9 cellular contexts compared by ENCODE assay signal in genomic region chr4:5887361-5888221, GRCh38. TPM values are rescaled to one million over a fixed set of nuclear protein-coding genes. Genes with fewer than 3 reads are reported as not detected.
A peak's percentile ranks its signal among the peaks of the same experiment; 100 is the strongest.
DNase-seq lines count a peak whose midpoint lies in the region; ATAC-seq and TF ChIP-seq lines count a peak whose summit lies in the region.
"Had no signal": no experiment of that assay in that cellular context is flagged by ENCODE, and none has a peak within 500 bp of the region (broad histone marks: within the 10 kb centered on the region; RNA-seq: fewer than 3 reads in every experiment).

No MANE protein-coding gene starts in this region.

- H3K4me3 ChIP-seq in BE2C (ENCODE audit: low read depth, low read length), result peak overlapping the region; percentile 93
- H3K4me3 ChIP-seq in osteoblast (ENCODE audit: insufficient read depth, low read length), result no peak overlapping the region

- no peak overlapping the region for H2AFZ ChIP-seq in osteoblast (ENCODE audit: low read length)

- no peaks in the 10 kb centered on the region for H4K20me1 ChIP-seq in osteoblast (ENCODE audit: insufficient read depth, low read length)

- H3K79me2 ChIP-seq in osteoblast (ENCODE audit: insufficient read depth, low read length), result no peaks in the 10 kb centered on the region

- H3K4me1 ChIP-seq in BE2C, result peaks cover 3% of the 10 kb centered on the region; the same call in 1 of the 2 replicates
- no peaks in the 10 kb centered on the region for H3K4me1 ChIP-seq in osteoblast (ENCODE audit: insufficient read depth, low read length)

- H3K9me3 ChIP-seq in BE2C (no peaks in the 10 kb centered on the region; the same call in 1 of the 2 replicates), osteoblast (ENCODE audit: low read depth, low read length) (no peaks in the 10 kb centered on the region)

- ATAC-seq in GM18909 (IDR thresholded peaks at IDR 0.05; ENCODE audit: poor library complexity, unreplicated experiment), result no peak

- TF ChIP-seq CTCF in BE2C (IDR thresholded peaks at IDR 0.05; ENCODE audit: low read depth, low read length) (no peak), osteoblast (IDR thresholded peaks at IDR 0.05; ENCODE audit: extremely low read depth, low read depth, low read length) (no peak)

- peaks cover 7% of the 10 kb centered on the region for H3K36me3 ChIP-seq in BE2C
- no peaks in the 10 kb centered on the region for H3K36me3 ChIP-seq in osteoblast (ENCODE audit: insufficient read depth, low read length)

- H3K27me3 ChIP-seq in BE2C (peaks cover 12% of the 10 kb centered on the region), osteoblast (ENCODE audit: insufficient read depth, low read length) (peaks cover 46% of the 10 kb centered on the region)

- H3K27ac ChIP-seq in osteoblast (ENCODE audit: low read depth, low read length), result no peak overlapping the region

- no peak overlapping the region for H3K4me2 ChIP-seq in osteoblast (ENCODE audit: insufficient read depth, low read length)

- DNase-seq in BE2C (peak; percentile 75), NCI-H2227 treated with DMSO at 0.1 percent for 48 hours (lab: John Stamatoyannopoulos, UW) (peak; percentile 13), glomerular visceral epithelial cell (ENCODE audit: extremely low spot score) (peak; percentile 5), osteoblast (ENCODE audit: insufficient read length, low spot score, missing footprints) (peak; percentile 79), T-helper 9 cell (no peak), DMS114 treated with DMSO at 0.1 percent for 48 hours (lab: John Stamatoyannopoulos, UW; ENCODE audit: unreplicated experiment) (no peak), middle frontal gyrus (ENCODE audit: extremely low spot score, low spot score) (no peak)

RNA-seq across cellular contexts. Expression of gene CRMP1, which starts 5.3 kb away (rescaled TPM):
- polyA plus RNA-seq in BE2C (2012; ENCODE audit: insufficient read depth, insufficient read length, low read depth), result 252 TPM
- under 0.01 TPM in 2 replicates for total RNA-seq in osteoblast
- total RNA-seq: activated CD8-positive, alpha-beta memory T cell treated with anti-CD3 and anti-CD28 coated beads for 36 hours had no signal

Comparison
In these comparisons a context has a peak if more than half of its experiments do, and no peak if none do; other contexts are left out.
1. DNase-seq: peak in BE2C (single experiment), NCI-H2227 treated with DMSO at 0.1 percent for 48 hours (single experiment), glomerular visceral epithelial cell (single experiment) and osteoblast (single experiment); none in T-helper 9 cell (single experiment), DMS114 treated with DMSO at 0.1 percent for 48 hours (single experiment) and middle frontal gyrus (single experiment).